In genomic region chr2:151071382-151071781, GRCh38 we compare ENCODE assay signal across 8 cellular contexts.
DNase-seq lines count a peak whose midpoint lies in the region; ATAC-seq, FAIRE-seq and TF ChIP-seq lines count a peak whose summit lies in the region.

No MANE protein-coding gene starts in this region.

- intact Hi-C loops in adrenal gland (cut with DNase I) (no loop called here), OCI-LY7 (cut with micrococcal nuclease; ENCODE audit: unreplicated experiment) (no loop called here)

- H3K9ac ChIP-seq in HUES6 (ENCODE audit: low read length) (no peak overlapping the region), keratinocyte (ENCODE audit: control insufficient read depth, extremely low read depth, insufficient read depth, low read length) (no peak overlapping the region)

- H2AFZ ChIP-seq in keratinocyte (ENCODE audit: control insufficient read depth, low read length) (no peak overlapping the region), OCI-LY7 (ENCODE audit: low read length) (no peak overlapping the region)

- H3K4me3 ChIP-seq in AG09309 (ENCODE audit: control insufficient read depth, low read depth, low read length) = no peak overlapping the region
- H3K4me3 ChIP-seq in HUES6 (ENCODE audit: low read depth, low read length) = no peak overlapping the region
- no peak overlapping the region for H3K4me3 ChIP-seq in adrenal gland
- H3K4me3 ChIP-seq in keratinocyte (ENCODE audit: control insufficient read depth in 2 of 3, extremely low read depth in 1 of 3, insufficient read depth in 2 of 3, low read depth in 1 of 3, low read length in 3 of 3) = no peak overlapping the region
- H3K4me3 ChIP-seq in OCI-LY7 (ENCODE audit: low read depth, low read length, poor library complexity, severe bottlenecking) = no peak overlapping the region

- 45 to 67% (median 53%) methylated on average over 2 of the region's 2 CpGs for WGBS in adrenal gland, 4 donors

- H3K27me3 ChIP-seq in HUES6 (ENCODE audit: control insufficient read depth, insufficient read depth, low read length) (no peaks in the 10 kb centered on the region), adrenal gland (no peaks in the 10 kb centered on the region), keratinocyte (ENCODE audit: control insufficient read depth, extremely low read depth, insufficient read depth, low read length) (no peaks in the 10 kb centered on the region)

- no peaks in the 10 kb centered on the region for H3K9me2 ChIP-seq in OCI-LY7 (ENCODE audit: insufficient read depth, low read length)

- H3K9me1 ChIP-seq in keratinocyte (ENCODE audit: control insufficient read depth, extremely low read depth, insufficient read depth, low read length) = no peaks in the 10 kb centered on the region

- no TSS peak for BruUV-seq in OCI-LY7 (replicated peaks; lab: Mats Ljungman, UMichigan)

- H3K27ac ChIP-seq in HUES6 (ENCODE audit: low read depth, low read length) (peak overlapping the region; percentile 63; the same call in 1 of the 2 replicates), adrenal gland (no peak overlapping the region), keratinocyte (ENCODE audit: control insufficient read depth, insufficient read depth, low read length) (no peak overlapping the region), OCI-LY7 (ENCODE audit: low read depth, low read length, poor library complexity, severe bottlenecking) (no peak overlapping the region)

- H3K36me3 ChIP-seq in HUES6 (ENCODE audit: control insufficient read depth, insufficient read depth, low read length) (no peaks in the 10 kb centered on the region), adrenal gland (replicated peaks in 1 of 2) (no peaks in the 10 kb centered on the region), keratinocyte (ENCODE audit: control insufficient read depth in 2 of 2, extremely low read depth in 1 of 2, insufficient read depth in 2 of 2, low read length in 2 of 2) (no peaks in the 10 kb centered on the region), OCI-LY7 (ENCODE audit: insufficient read depth, low read length) (no peaks in the 10 kb centered on the region)

- H3K9me3 ChIP-seq in HUES6 (ENCODE audit: control insufficient read depth, insufficient read depth, low read depth, low read length) = no peaks in the 10 kb centered on the region
- no peaks in the 10 kb centered on the region for H3K9me3 ChIP-seq in adrenal gland (replicated peaks in 1 of 3)
- no peaks in the 10 kb centered on the region for H3K9me3 ChIP-seq in keratinocyte (ENCODE audit: control insufficient read depth, low read depth, low read length)
- no peaks in the 10 kb centered on the region for H3K9me3 ChIP-seq in OCI-LY7 (ENCODE audit: low read length)

- CTCF ChIA-PET in OCI-LY7 (lab: Charles Lee; ENCODE audit: unreplicated experiment) = interaction anchor here (0.6 kb wide), 1 partner anchor 646 kb away, joined by 5 read pairs; no protein-coding TSS in a partner anchor

- peak; percentile 72 for TF ChIP-seq CTCF in AG09309 (IDR thresholded peaks at IDR 0.05; ENCODE audit: control insufficient read depth, insufficient read depth, low read depth, low read length, missing control alignments)
- peak in 4 of 6 experiments; percentile 6 to 39 (median 34) for TF ChIP-seq CTCF in adrenal gland (IDR thresholded peaks at IDR 0.05)
- peak; percentile 48 to 73 (median 62) for TF ChIP-seq CTCF in keratinocyte (optimal IDR thresholded peaks at IDR 0.05 in 1 of 3, IDR thresholded peaks at IDR 0.05 in 1 of 3, conservative IDR thresholded peaks at IDR 0.05 in 1 of 3; ENCODE audit: extremely low read depth in 1 of 3, insufficient read depth in 2 of 3, low read length in 3 of 3)
- TF ChIP-seq CTCF in OCI-LY7 (conservative IDR thresholded peaks at IDR 0.05; ENCODE audit: low read length) = no peak
- TF ChIP-seq CTCF in D721Med (IDR thresholded peaks at IDR 0.05; ENCODE audit: insufficient read depth, missing control alignments) = no peak

- ATAC-seq in HG03565 (IDR thresholded peaks at IDR 0.05; ENCODE audit: unreplicated experiment) = no peak
- ATAC-seq in HG03095 (IDR thresholded peaks at IDR 0.05; ENCODE audit: unreplicated experiment) = no peak

- POLR2A ChIA-PET in OCI-LY7 (lab: Charles Lee) = interaction anchor here (0.6 kb wide), 1 partner anchor 66 kb away, joined by 3 read pairs; no protein-coding TSS in a partner anchor

- FAIRE-seq in keratinocyte (lab: Jason Lieb, UNC) (peak; percentile 17), D721Med (lab: Jason Lieb, UNC) (no peak)

- DNase-seq in AG09309 (ENCODE audit: low read depth) (peak; percentile 41), adrenal gland (peak in 3 of 7 donors; percentile 6 to 53 (median 26)), keratinocyte (ENCODE audit: low read depth, low spot score) (peak; percentile 15), OCI-LY7 (ENCODE audit: low spot score) (no peak), D721Med (ENCODE audit: insufficient read length, low spot score) (no peak)

- H3K4me1 ChIP-seq in HUES6 (ENCODE audit: control insufficient read depth, insufficient read depth, low read length) (peaks cover 15% of the 10 kb centered on the region), adrenal gland (replicated peaks in 1 of 2) (no peaks in the 10 kb centered on the region), keratinocyte (ENCODE audit: control insufficient read depth, extremely low read depth, insufficient read depth, low read length) (no peaks in the 10 kb centered on the region), OCI-LY7 (ENCODE audit: insufficient read depth, low read length, poor library complexity, severe bottlenecking) (no peaks in the 10 kb centered on the region)

- no peak for TF ChIP-seq POLR2A in adrenal gland (IDR thresholded peaks at IDR 0.05)

- H3K4me2 ChIP-seq in keratinocyte (ENCODE audit: control insufficient read depth, extremely low read depth, insufficient read depth, low read depth, low read length) = no peak overlapping the region
- no peak overlapping the region for H3K4me2 ChIP-seq in OCI-LY7 (ENCODE audit: low read length)

- dilution Hi-C loops in keratinocyte (cut with MboI; ENCODE audit: extremely low pct_ligation_motif_present, low sequenced_read_pairs) = no loop called here

- no peaks in the 10 kb centered on the region for H3K79me2 ChIP-seq in keratinocyte (ENCODE audit: control insufficient read depth, insufficient read depth, low read length)
- H3K79me2 ChIP-seq in OCI-LY7 (ENCODE audit: insufficient read depth, low read depth, low read length) = no peaks in the 10 kb centered on the region

- no peaks in the 10 kb centered on the region for H4K20me1 ChIP-seq in keratinocyte (ENCODE audit: control insufficient read depth, extremely low read depth, insufficient read depth, low read length)
- H4K20me1 ChIP-seq in OCI-LY7 (ENCODE audit: insufficient read depth, low read length) = no peaks in the 10 kb centered on the region

Comparison
In these comparisons a context has a peak if more than half of its experiments do, and no peak if none do; other contexts are left out.
1. DNase-seq: peak in AG09309 (single experiment) and keratinocyte (single experiment); none in OCI-LY7 (single experiment) and D721Med (single experiment).
2. CTCF ChIP-seq: peak in AG09309 (single experiment), adrenal gland (4 of 6) and keratinocyte (3 of 3); none in OCI-LY7 (single experiment) and D721Med (single experiment).